ENCODE assay signal across 18 cellular contexts in the genomic region with DNA sequence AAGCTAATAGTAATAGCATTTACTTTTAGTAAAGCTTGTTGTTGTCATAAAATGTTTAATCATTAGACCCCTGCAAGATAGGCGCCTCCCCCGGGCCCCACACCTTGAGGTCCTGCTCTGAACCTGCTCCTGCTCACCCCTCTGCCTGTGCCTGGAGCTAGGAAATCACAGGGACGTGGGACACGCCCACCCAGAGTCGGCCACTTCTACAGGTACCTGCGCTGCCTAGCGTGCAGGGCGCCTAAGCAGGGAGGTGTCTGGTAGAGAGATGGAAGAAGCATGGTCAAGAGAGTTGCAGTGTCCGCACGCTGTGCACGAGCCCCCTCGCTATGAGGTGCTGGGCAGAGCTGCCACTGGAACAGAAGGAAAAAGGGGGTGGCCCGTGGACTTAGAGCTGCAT. TPM values are rescaled to one million over a fixed set of nuclear protein-coding genes. Genes with fewer than 3 reads are reported as not detected.
A peak's percentile ranks its signal among the peaks of the same experiment; 100 is the strongest.
DNase-seq lines count a peak whose midpoint lies in the region; ATAC-seq and TF ChIP-seq lines count a peak whose summit lies in the region.
"Had no signal": no experiment of that assay in that cellular context is flagged by ENCODE, and none has a peak within 500 bp of the region (broad histone marks: within the 10 kb centered on the region; RNA-seq: fewer than 3 reads in every experiment).

No MANE protein-coding gene starts in this region.

- no peak overlapping the region for H3K4me3 ChIP-seq in upper lobe of right lung
- H3K4me3 ChIP-seq: GM23248 had no signal

- H3K27ac Mint-ChIP-seq in osteocyte (ENCODE audit: unreplicated experiment) = no peak overlapping the region
- H3K27ac Mint-ChIP-seq: CD14-positive monocyte; CD8-positive, alpha-beta T cell had no signal

- no peaks in the 10 kb centered on the region for H3K9me3 Mint-ChIP-seq in osteocyte (ENCODE audit: unreplicated experiment)
- H3K9me3 Mint-ChIP-seq: CD8-positive, alpha-beta T cell had no signal

- peaks cover 29% of the 10 kb centered on the region for H3K27me3 Mint-ChIP-seq in osteocyte (ENCODE audit: unreplicated experiment)
- H3K27me3 Mint-ChIP-seq: IgD-negative memory B cell had no signal

- in situ Hi-C loops in GM13977 (cut with MboI; ENCODE audit: low pct_unique_long_range_greater_than_20kb, low sequenced_read_pairs, unreplicated experiment) = loop anchor here (25.0 kb wide), 1 partner anchor 250 kb away; no protein-coding TSS in a partner anchor

- H3K4me1 Mint-ChIP-seq in osteocyte (ENCODE audit: unreplicated experiment) = peaks cover 3% of the 10 kb centered on the region

- H3K9me3 ChIP-seq in upper lobe of right lung = no peaks in the 10 kb centered on the region

- no peaks in the 10 kb centered on the region for H3K4me1 ChIP-seq in upper lobe of right lung

- TF ChIP-seq CTCF in upper lobe of right lung (IDR thresholded peaks at IDR 0.05) = no peak
- no peak for TF ChIP-seq CTCF in osteocyte (IDR thresholded peaks at IDR 0.05)
- no peak for TF ChIP-seq CTCF in GM13977 (IDR thresholded peaks at IDR 0.05; ENCODE audit: extremely low read depth, insufficient read depth, missing control alignments)

- no peaks in the 10 kb centered on the region for H3K36me3 Mint-ChIP-seq in osteocyte (ENCODE audit: unreplicated experiment)
- H3K36me3 Mint-ChIP-seq: CD14-positive monocyte; CD8-positive, alpha-beta T cell; IgD-negative memory B cell had no signal

- intact Hi-C loops in upper lobe of right lung (cut with DNase I) = no loop called here

- no peak overlapping the region for H3K27ac ChIP-seq in upper lobe of right lung
- H3K27ac ChIP-seq: 22Rv1, GM23248 had no signal

- H3K36me3 ChIP-seq in upper lobe of right lung = no peaks in the 10 kb centered on the region

- H3K27me3 ChIP-seq in upper lobe of right lung = no peaks in the 10 kb centered on the region

- ATAC-seq in upper lobe of right lung = peak; percentile 36
- ATAC-seq in GM18511 (IDR thresholded peaks at IDR 0.05; ENCODE audit: unreplicated experiment) = no peak
- ATAC-seq: CD8-positive, alpha-beta T cell had no signal

- DNase-seq in NCI-H146 (lab: John Stamatoyannopoulos, UW) (peak; percentile 2), NCI-H146 treated with DMSO at 0.1 percent for 48 hours (lab: John Stamatoyannopoulos, UW; ENCODE audit: unreplicated experiment) (no peak), NCI-H2227 treated with DMSO at 0.1 percent for 48 hours (lab: John Stamatoyannopoulos, UW) (peak; percentile 46), left kidney (ENCODE audit: low read depth, low spot score) (peak; percentile 18), upper lobe of right lung (no peak), osteocyte (ENCODE audit: extremely low spot score, unreplicated experiment) (no peak), GM13977 (ENCODE audit: low spot score) (no peak)
- DNase-seq: CD8-positive, alpha-beta T cell; COR-L47; DMS153; DND-41; GF-D8; GM23248; H7 had no signal

- no peak overlapping the region for H3K4me3 Mint-ChIP-seq in osteocyte (ENCODE audit: unreplicated experiment)
- H3K4me3 Mint-ChIP-seq: CD14-positive monocyte; CD8-positive, alpha-beta T cell; IgD-negative memory B cell had no signal

RNA-seq across cellular contexts. Expression of a gene that starts 52.6 kb away (rescaled TPM):
- total RNA-seq in upper lobe of right lung = 147 TPM
- 194 and 199 TPM in 2 replicates for total RNA-seq in osteocyte

RNA-seq across cellular contexts. Expression of a gene that starts 58.3 kb away (rescaled TPM):
- total RNA-seq in upper lobe of right lung = 6.0 TPM
- 6.9 and 9.1 TPM in 2 replicates for total RNA-seq in osteocyte

Comparison
In these comparisons a context has a peak if more than half of its experiments do, and no peak if none do; other contexts are left out.
1. DNase-seq: peak in NCI-H146 (single experiment), NCI-H2227 treated with DMSO at 0.1 percent for 48 hours (single experiment) and left kidney (single experiment); none in NCI-H146 treated with DMSO at 0.1 percent for 48 hours (single experiment), upper lobe of right lung (single experiment), osteocyte (single experiment) and GM13977 (single experiment).